In genomic region chr5:14036947-14037346, GRCh38 we compare ENCODE assay signal across 14 cellular contexts.
DNase-seq lines count a peak whose midpoint lies in the region; ATAC-seq, FAIRE-seq and TF ChIP-seq lines count a peak whose summit lies in the region.
"Had no signal": no experiment of that assay in that cellular context is flagged by ENCODE, and none has a peak within 500 bp of the region (broad histone marks: within the 10 kb centered on the region; RNA-seq: fewer than 3 reads in every experiment).

No MANE protein-coding gene starts in this region.

- H3K27me3 ChIP-seq in HUES6 (ENCODE audit: control insufficient read depth, insufficient read depth, low read length) (no peaks in the 10 kb centered on the region), GM12878 (replicated peaks in 1 of 2; ENCODE audit: control insufficient read depth in 2 of 2, insufficient read depth in 2 of 2, low read length in 1 of 2) (peaks cover 0 to 4% of the 10 kb centered on the region in 2 experiments; a peak in 2 of 4 replicates), skeletal muscle tissue (ENCODE audit: control insufficient read depth in 3 of 3, insufficient read depth in 3 of 3, low read length in 3 of 3) (no peaks in the 10 kb centered on the region)

- no peaks in the 10 kb centered on the region for H3K79me2 ChIP-seq in GM12878 (ENCODE audit: control insufficient read depth, insufficient read depth, low read length)

- FAIRE-seq in GM12878 (lab: Jason Lieb, UNC), result no peak

- H3K36me3 ChIP-seq in HUES6 (ENCODE audit: control insufficient read depth, insufficient read depth, low read length) (no peaks in the 10 kb centered on the region), GM12878 (ENCODE audit: control insufficient read depth in 2 of 2, insufficient read depth in 2 of 2, low read length in 1 of 2) (no peaks in the 10 kb centered on the region), skeletal muscle tissue (ENCODE audit: control insufficient read depth in 3 of 3, insufficient read depth in 3 of 3, low read length in 3 of 3) (no peaks in the 10 kb centered on the region)
- H3K36me3 ChIP-seq: WERI-Rb-1 had no signal

- H3K4me2 ChIP-seq in GM12878 (ENCODE audit: control insufficient read depth, insufficient read depth), result no peak overlapping the region

- TF ChIP-seq RAD21 in GM12878 (IDR thresholded peaks at IDR 0.05; ENCODE audit: insufficient read depth, low read depth, low read length), result no peak

- H3K9ac ChIP-seq in HUES6 (ENCODE audit: low read length) (peak overlapping the region; percentile 72), GM12878 (ENCODE audit: control insufficient read depth, insufficient read depth, low read length) (no peak overlapping the region), skeletal muscle tissue (ENCODE audit: low read depth in 1 of 3, low read length in 3 of 3) (peak overlapping the region in 2 of 3 donors; percentile 69 to 77)

- CTCF ChIA-PET in GM12878 (lab: Yijun Ruan, JAX), result interaction anchor here (1.3 kb wide), 2 partner anchors 25 to 45 kb away, joined by 3 read pairs; no protein-coding TSS in a partner anchor

- POLR2A ChIA-PET in GM12878 (lab: Charles Lee), result no interaction called here

- H3K4me3 ChIP-seq in HUES6 (ENCODE audit: low read depth, low read length) (peak overlapping the region; percentile 43), GM12878 (no peak overlapping the region), skeletal muscle tissue (ENCODE audit: low read length in 3 of 3) (no peak overlapping the region)

- TF ChIP-seq EP300 in GM12878 (IDR thresholded peaks at IDR 0.05; ENCODE audit: borderline replicate concordance in 1 of 2, control insufficient read depth in 1 of 2, low read depth in 2 of 2, low read length in 2 of 2), result no peak

- no peak overlapping the region for H2AFZ ChIP-seq in GM12878 (ENCODE audit: control insufficient read depth, low read depth, low read length)

- intact Hi-C loops in GM12878 (cut with micrococcal nuclease; ENCODE audit: unreplicated experiment) (no loop called here), left cardiac atrium (cut with DNase I) (no loop called here)

- H3K9me3 ChIP-seq in HUES6 (ENCODE audit: control insufficient read depth, insufficient read depth, low read depth, low read length) (no peaks in the 10 kb centered on the region), GM12878 (replicated peaks; ENCODE audit: control insufficient read depth, insufficient read depth, low read length) (no peaks in the 10 kb centered on the region), skeletal muscle tissue (ENCODE audit: control insufficient read depth in 3 of 3, low read length in 3 of 3) (no peaks in the 10 kb centered on the region)

- ATAC-seq in GM12878, result no peak
- ATAC-seq in HG03460 (IDR thresholded peaks at IDR 0.05; ENCODE audit: unreplicated experiment), result no peak
- no peak for ATAC-seq in left cardiac atrium
- ATAC-seq: sciatic nerve had no signal

- TF ChIP-seq POLR2A in GM12878 (IDR thresholded peaks at IDR 0.05; ENCODE audit: low read depth, low read length), result no peak

- no peak for DNase-seq in GM12878 (ENCODE audit: low read depth, low spot score)
- peak; percentile 25 for DNase-seq in iPS-NIHi11 (ENCODE audit: low spot score)
- no peak for DNase-seq in left cardiac atrium
- DNase-seq in GDM1 (lab: John Stamatoyannopoulos, UW), result no peak
- DNase-seq: activated T-cell treated with anti-CD3 and anti-CD28 coated beads, Interleukin-2, amount 50 U/mL, for 48 hours; central memory CD4-positive, alpha-beta T cell; DMS 273 treated with DMSO at 0.1 percent for 48 hours; foreskin melanocyte; NCI-H187 treated with DMSO at 0.1 percent for 48 hours; WERI-Rb-1 had no signal

- SMC1A ChIA-PET in GM12878 (lab: Charles Lee; ENCODE audit: uncharacterized antibody, unreplicated experiment), result no interaction called here

- no peak for TF ChIP-seq CTCF in GM12878 (IDR thresholded peaks at IDR 0.05 in 2 of 3, conservative IDR thresholded peaks at IDR 0.05 in 1 of 3; ENCODE audit: control insufficient read depth in 2 of 3, extremely low read depth in 1 of 3, insufficient read depth in 1 of 3, low read depth in 3 of 3, low read length in 3 of 3)

- H4K20me1 ChIP-seq in GM12878 (ENCODE audit: control insufficient read depth, insufficient read depth), result no peaks in the 10 kb centered on the region

- 58% methylated on average over 9 of the region's 9 CpGs for WGBS in GM12878 (ENCODE audit: insufficient coverage, insufficient replicate concordance, low lambda C conversion rate, missing lambda C conversion rate)

- no TSS peak for BruUV-seq in GM12878 (replicated peaks; lab: Mats Ljungman, UMichigan)

- H3K4me1 ChIP-seq in HUES6 (ENCODE audit: control insufficient read depth, insufficient read depth, low read length), result peaks cover 49% of the 10 kb centered on the region
- no peaks in the 10 kb centered on the region for H3K4me1 ChIP-seq in GM12878 (ENCODE audit: control insufficient read depth, insufficient read depth, low read length)
- peaks cover 31 to 61% (median 56%) of the 10 kb centered on the region in 3 donors for H3K4me1 ChIP-seq in skeletal muscle tissue (ENCODE audit: control insufficient read depth in 3 of 3, insufficient read depth in 3 of 3, low read length in 3 of 3)

- RAD21 ChIA-PET in GM12878 (lab: Charles Lee; ENCODE audit: unreplicated experiment), result no interaction called here

- H3K27ac ChIP-seq in HUES6 (ENCODE audit: low read depth, low read length) (peak overlapping the region; percentile 88), GM12878 (ENCODE audit: control insufficient read depth, insufficient read depth) (no peak overlapping the region), skeletal muscle tissue (ENCODE audit: low read depth, low read length) (peak overlapping the region; percentile 82)
- H3K27ac ChIP-seq: WERI-Rb-1 had no signal

- in situ Hi-C loops in GM12878 (cut with MboI), result no loop called here

TF ChIP-seq in GM12878, 131 proteins besides CTCF, POLR2A, EP300 and RAD21:
- TF ChIP-seq ZNF217 (IDR thresholded peaks at IDR 0.05) (no peak), ZBTB33 (IDR thresholded peaks at IDR 0.05) (0 out of 2 replicates have a peak, but pooled peaks have one; percentile 48)
